Comparison of ENCODE assay signal across 1 cellular context in the genomic region with DNA sequence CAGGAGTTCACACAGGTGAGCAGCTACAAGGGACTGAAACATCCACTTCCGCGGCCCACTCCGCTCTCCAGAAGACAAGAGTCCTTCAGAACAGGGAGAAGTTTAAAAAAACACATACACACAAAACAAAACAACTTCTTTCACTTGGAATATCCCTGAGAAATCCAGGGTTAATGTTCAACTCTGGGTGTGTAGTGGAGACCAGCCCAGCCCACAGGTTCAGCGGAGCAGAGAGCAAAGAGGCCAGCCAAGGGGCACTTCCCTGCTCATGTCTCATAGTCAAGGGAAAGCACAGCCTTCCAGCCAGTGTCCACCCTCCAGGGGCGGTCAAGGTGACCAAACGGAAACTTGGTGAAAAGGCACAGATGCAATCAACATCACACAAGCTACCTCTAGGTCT.
A peak's percentile ranks its signal among the peaks of the same experiment; 100 is the strongest.
TF ChIP-seq lines count a peak whose summit lies in the region.

No MANE protein-coding gene starts in this region.

TF ChIP-seq in liver, 16 proteins besides CTCF, POLR2A, EP300 and RAD21 (continued from another document):
- TF ChIP-seq, protein P1, sequence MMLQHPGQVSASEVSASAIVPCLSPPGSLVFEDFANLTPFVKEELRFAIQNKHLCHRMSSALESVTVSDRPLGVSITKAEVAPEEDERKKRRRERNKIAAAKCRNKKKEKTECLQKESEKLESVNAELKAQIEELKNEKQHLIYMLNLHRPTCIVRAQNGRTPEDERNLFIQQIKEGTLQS (IDR thresholded peaks at IDR 0.05) = no peak
- TF ChIP-seq MAX (IDR thresholded peaks at IDR 0.05) = no peak
- no peak for TF ChIP-seq YY1 (IDR thresholded peaks at IDR 0.05)
- TF ChIP-seq FOXA1 (IDR thresholded peaks at IDR 0.05) = no peak
- TF ChIP-seq HNF4G (IDR thresholded peaks at IDR 0.05) = peak; percentile 20
